Comparison of ENCODE assay signal across 18 cellular contexts in the genomic region with DNA sequence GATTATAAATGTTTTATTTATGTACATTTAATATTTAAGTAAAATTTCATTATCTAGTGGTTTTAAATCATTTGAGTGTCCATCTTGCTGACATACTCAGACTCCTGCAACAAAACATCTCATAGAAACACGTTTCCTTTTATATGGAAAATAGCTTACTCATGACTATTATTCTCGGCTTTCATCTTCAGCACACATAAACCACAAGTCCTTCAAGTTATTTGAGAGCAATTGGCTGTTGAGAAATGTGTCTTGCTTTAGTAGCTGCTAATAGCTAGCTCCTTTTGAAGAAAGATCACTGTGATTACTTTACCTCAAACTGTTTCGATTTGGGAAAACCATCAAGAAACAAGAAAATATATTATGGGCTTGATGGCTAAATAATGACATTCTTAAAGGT.
DNase-seq lines count a peak whose midpoint lies in the region; ATAC-seq and TF ChIP-seq lines count a peak whose summit lies in the region.
"Had no signal": no experiment of that assay in that cellular context is flagged by ENCODE, and none has a peak within 500 bp of the region (broad histone marks: within the 10 kb centered on the region; RNA-seq: fewer than 3 reads in every experiment).

No MANE protein-coding gene starts in this region.

- H3K27me3 ChIP-seq in brain microvascular endothelial cell (replicated peaks): no peaks in the 10 kb centered on the region
- H3K27me3 ChIP-seq: hepatocyte, ovary had no signal

- CTCF ChIA-PET in Calu3 (lab: Charles Lee): no interaction called here

- H3K4me3 Mint-ChIP-seq in Calu3 (ENCODE audit: low read depth, unreplicated experiment) (peak overlapping the region; percentile 22), T-helper 17 cell (no peak overlapping the region)
- H3K4me3 Mint-ChIP-seq: activated naive CD8-positive, alpha-beta T cell treated with anti-CD3 and anti-CD28 coated beads, Interleukin-2, amount 50 U/mL, for 24 hours; CD4-positive, alpha-beta T cell; stimulated activated memory B cell treated with anti-CD40 and anti-IgM and Interleukin-4, amounts not matched to agents 10 μg/mL and 1 μg/mL and 100 μg/mL, for 72 hours had no signal

- intact Hi-C loops in Calu3 (cut with micrococcal nuclease; ENCODE audit: unreplicated experiment): no loop called here

- DNase-seq in Calu3: no peak
- DNase-seq in M059J (ENCODE audit: low read depth): peak; percentile 95
- peak; percentile 19 for DNase-seq in brain microvascular endothelial cell
- DNase-seq in myocyte (ENCODE audit: low read depth): peak; percentile 80
- DNase-seq in Ammon's horn (ENCODE audit: low spot score): no peak
- no peak for DNase-seq in stimulated activated naive CD4-positive, alpha-beta T cell (lab: John Stamatoyannopoulos, UW)
- no peak for DNase-seq in T-helper 17 cell
- DNase-seq: activated naive CD8-positive, alpha-beta T cell treated with anti-CD3 and anti-CD28 coated beads, Interleukin-2, amount 50 U/mL, for 24 hours; activated T-cell treated with anti-CD3 and anti-CD28 coated beads for 4 hours; CD4-positive, alpha-beta T cell; NCI-H1417 treated with DMSO at 0.1 percent for 48 hours; NCI-H69; ovary had no signal

- peaks cover 43% of the 10 kb centered on the region for H3K4me1 Mint-ChIP-seq in Calu3 (ENCODE audit: low read depth, unreplicated experiment)
- no peaks in the 10 kb centered on the region for H3K4me1 Mint-ChIP-seq in T-helper 17 cell
- H3K4me1 Mint-ChIP-seq: activated naive CD8-positive, alpha-beta T cell treated with anti-CD3 and anti-CD28 coated beads, Interleukin-2, amount 50 U/mL, for 24 hours; stimulated activated memory B cell treated with anti-CD40 and anti-IgM and Interleukin-4, amounts not matched to agents 10 μg/mL and 1 μg/mL and 100 μg/mL, for 72 hours had no signal

- no peaks in the 10 kb centered on the region for H3K36me3 ChIP-seq in brain microvascular endothelial cell (replicated peaks)
- H3K36me3 ChIP-seq: ovary had no signal

- ATAC-seq in HG02852 (IDR thresholded peaks at IDR 0.05; ENCODE audit: unreplicated experiment) (no peak), T-helper 17 cell (no peak)
- ATAC-seq: activated naive CD8-positive, alpha-beta T cell treated with anti-CD3 and anti-CD28 coated beads, Interleukin-2, amount 50 U/mL, for 24 hours; stimulated activated memory B cell treated with anti-CD40 and anti-IgM and Interleukin-4, amounts not matched to agents 10 μg/mL and 1 μg/mL and 100 μg/mL, for 72 hours had no signal

- H3K4me3 ChIP-seq in brain microvascular endothelial cell (ENCODE audit: low read depth, low read length): no peak overlapping the region
- H3K4me3 ChIP-seq: hepatocyte, lung, ovary, SK-N-MC had no signal

- peaks cover 38% of the 10 kb centered on the region for H3K36me3 Mint-ChIP-seq in Calu3 (ENCODE audit: insufficient read depth, unreplicated experiment)
- no peaks in the 10 kb centered on the region for H3K36me3 Mint-ChIP-seq in T-helper 17 cell (ENCODE audit: low read depth)
- H3K36me3 Mint-ChIP-seq: stimulated activated memory B cell treated with anti-CD40 and anti-IgM and Interleukin-4, amounts not matched to agents 10 μg/mL and 1 μg/mL and 100 μg/mL, for 72 hours had no signal

- H3K27me3 Mint-ChIP-seq in Calu3 (ENCODE audit: unreplicated experiment): no peaks in the 10 kb centered on the region
- peaks cover 8% of the 10 kb centered on the region for H3K27me3 Mint-ChIP-seq in T-helper 17 cell
- H3K27me3 Mint-ChIP-seq: activated naive CD8-positive, alpha-beta T cell treated with anti-CD3 and anti-CD28 coated beads, Interleukin-2, amount 50 U/mL, for 24 hours; CD4-positive, alpha-beta T cell; stimulated activated memory B cell treated with anti-CD40 and anti-IgM and Interleukin-4, amounts not matched to agents 10 μg/mL and 1 μg/mL and 100 μg/mL, for 72 hours had no signal

- BruUV-seq in Calu3 (replicated peaks; lab: Mats Ljungman, UMichigan): no TSS peak

- TF ChIP-seq CTCF in Calu3 (IDR thresholded peaks at IDR 0.05; ENCODE audit: unreplicated experiment): no peak
- no peak for TF ChIP-seq CTCF in brain microvascular endothelial cell (IDR thresholded peaks at IDR 0.05; ENCODE audit: low read depth, low read length, missing control alignments)

- no peaks in the 10 kb centered on the region for H3K9me3 ChIP-seq in T-helper 17 cell (ENCODE audit: control insufficient read depth, low read length, poor library complexity, severe bottlenecking)
- H3K9me3 ChIP-seq: ovary had no signal

- H3K27ac ChIP-seq in brain microvascular endothelial cell: peak overlapping the region; percentile 61
- H3K27ac ChIP-seq: hepatocyte, ovary, SK-N-MC had no signal

- H3K27ac Mint-ChIP-seq in Calu3 (ENCODE audit: unreplicated experiment): peak overlapping the region; percentile 53
- H3K27ac Mint-ChIP-seq in T-helper 17 cell: no peak overlapping the region
- H3K27ac Mint-ChIP-seq: activated naive CD8-positive, alpha-beta T cell treated with anti-CD3 and anti-CD28 coated beads, Interleukin-2, amount 50 U/mL, for 24 hours; CD4-positive, alpha-beta T cell; stimulated activated memory B cell treated with anti-CD40 and anti-IgM and Interleukin-4, amounts not matched to agents 10 μg/mL and 1 μg/mL and 100 μg/mL, for 72 hours had no signal

- in situ Hi-C loops in brain microvascular endothelial cell (cut with HindIII; ENCODE audit: low pct_ligation_motif_present, low sequenced_read_pairs): no loop called here

- no peaks in the 10 kb centered on the region for H3K9me3 Mint-ChIP-seq in Calu3 (ENCODE audit: low read depth, unreplicated experiment)
- H3K9me3 Mint-ChIP-seq: activated naive CD8-positive, alpha-beta T cell treated with anti-CD3 and anti-CD28 coated beads, Interleukin-2, amount 50 U/mL, for 24 hours; CD4-positive, alpha-beta T cell; stimulated activated memory B cell treated with anti-CD40 and anti-IgM and Interleukin-4, amounts not matched to agents 10 μg/mL and 1 μg/mL and 100 μg/mL, for 72 hours had no signal

Comparison
In these comparisons a context has a peak if more than half of its experiments do, and no peak if none do; other contexts are left out.
1. DNase-seq: peak in M059J (single experiment), brain microvascular endothelial cell (single experiment) and myocyte (single experiment); none in Calu3 (single experiment), Ammon's horn (single experiment), stimulated activated naive CD4-positive, alpha-beta T cell (0 of 6) and T-helper 17 cell (0 of 3).